Comparison of ENCODE assay signal across 24 cellular contexts in genomic region chr13:114164681-114165429, GRCh38. TPM values are rescaled to one million over a fixed set of nuclear protein-coding genes. Genes with fewer than 3 reads are reported as not detected.
DNase-seq lines count a peak whose midpoint lies in the region; ATAC-seq, FAIRE-seq and TF ChIP-seq lines count a peak whose summit lies in the region.
"Had no signal": no experiment of that assay in that cellular context is flagged by ENCODE, and none has a peak within 500 bp of the region (broad histone marks: within the 10 kb centered on the region; RNA-seq: fewer than 3 reads in every experiment).

No MANE protein-coding gene starts in this region.

- H3K27ac ChIP-seq in right atrium auricular region = no peak overlapping the region
- H3K27ac ChIP-seq: A549 had no signal

- DNase-seq in cardiac septum (ENCODE audit: low spot score) (peak; percentile 62), right atrium auricular region (ENCODE audit: low spot score) (no peak), T-helper 17 cell (no peak), urothelium cell line (ENCODE audit: low spot score) (no peak), NCI-H774 (lab: John Stamatoyannopoulos, UW) (no peak), DMS79 treated with DMSO at 0.1 percent for 48 hours (lab: John Stamatoyannopoulos, UW) (no peak)
- DNase-seq in naive thymus-derived CD8-positive, alpha-beta T cell = no peak
- DNase-seq: C1 segment of cervical spinal cord, DND-41, Kasumi-1, MM.1S, NCI-H1092, NCI-H1436 treated with DMSO at 0.1 percent for 48 hours, NCI-H2029, NCI-H2171, NCI-H69, OCI-M1, SIG-M5 had no signal

- H3K9me3 Mint-ChIP-seq in naive thymus-derived CD8-positive, alpha-beta T cell = peaks cover 0 to 61% (median 15%) of the 10 kb centered on the region in 9 donors

- POLR2A ChIA-PET in naive thymus-derived CD8-positive, alpha-beta T cell (lab: Charles Lee) = interaction anchor here (1.1 to 11.7 kb wide), 9 partner anchors 10 to 99 kb away, joined by 3 to 114 read pairs (median 8); partner anchors contain the start of genes CFAP97D2 and RASA3

- H3K27me3 ChIP-seq in right atrium auricular region = no peaks in the 10 kb centered on the region

- H3K36me3 Mint-ChIP-seq in T-helper 17 cell (ENCODE audit: low read depth) = no peaks in the 10 kb centered on the region
- H3K36me3 Mint-ChIP-seq in naive thymus-derived CD8-positive, alpha-beta T cell = peaks cover 0 to 46% (median 14%) of the 10 kb centered on the region in 3 donors

- H3K4me1 Mint-ChIP-seq in T-helper 17 cell = peaks cover 41% of the 10 kb centered on the region
- peaks cover 41 to 90% (median 81%) of the 10 kb centered on the region in 4 donors for H3K4me1 Mint-ChIP-seq in naive thymus-derived CD8-positive, alpha-beta T cell

- H3K36me3 ChIP-seq in right atrium auricular region = no peaks in the 10 kb centered on the region
- H3K36me3 ChIP-seq: HAP-1 had no signal

- peak; percentile 23 for FAIRE-seq in urothelium cell line (lab: Jason Lieb, UNC)
- FAIRE-seq: A549 had no signal

- TF ChIP-seq CTCF in right atrium auricular region (IDR thresholded peaks at IDR 0.05) = no peak

- peak overlapping the region; percentile 7 for H3K4me3 Mint-ChIP-seq in T-helper 17 cell
- H3K4me3 Mint-ChIP-seq in naive thymus-derived CD8-positive, alpha-beta T cell = peak overlapping the region in 4 of 10 donors; percentile 31 to 63 (median 45)

- peak overlapping the region; percentile 63 for H3K27ac Mint-ChIP-seq in T-helper 17 cell
- peak overlapping the region in 8 of 10 donors; percentile 61 to 86 (median 75) for H3K27ac Mint-ChIP-seq in naive thymus-derived CD8-positive, alpha-beta T cell

- H3K4me1 ChIP-seq in right atrium auricular region = peaks cover 0 to 16% of the 10 kb centered on the region in 2 donors
- H3K4me1 ChIP-seq: A549, HAP-1 had no signal

- no peaks in the 10 kb centered on the region for H3K9me3 ChIP-seq in right atrium auricular region
- no peaks in the 10 kb centered on the region for H3K9me3 ChIP-seq in T-helper 17 cell (ENCODE audit: control insufficient read depth, low read length, poor library complexity, severe bottlenecking)
- H3K9me3 ChIP-seq: A549, HAP-1 had no signal

- ATAC-seq in T-helper 17 cell (no peak), GM18873 (IDR thresholded peaks at IDR 0.05; ENCODE audit: low FRiP score, unreplicated experiment) (no peak)
- no peak for ATAC-seq in naive thymus-derived CD8-positive, alpha-beta T cell
- ATAC-seq: A549, SK-N-SH treated with all-trans-retinoic acid at 6 μM for 48 hours had no signal

- intact Hi-C loops in cardiac septum (cut with DNase I) = no loop called here

- H3K27me3 Mint-ChIP-seq in T-helper 17 cell = no peaks in the 10 kb centered on the region
- no peaks in the 10 kb centered on the region for H3K27me3 Mint-ChIP-seq in naive thymus-derived CD8-positive, alpha-beta T cell

- no peak overlapping the region for H3K4me3 ChIP-seq in right atrium auricular region
- H3K4me3 ChIP-seq: A549, HAP-1 had no signal

RNA-seq across cellular contexts. Expression of gene CFAP97D2, which starts 14.2 kb away (rescaled TPM):
- total RNA-seq in cardiac septum (not detected), right atrium auricular region (not detected), T-helper 17 cell (not detected)
- 1 to 10 TPM; 1.5 to 2.0 TPM for total RNA-seq in naive thymus-derived CD8-positive, alpha-beta T cell
- polyA plus RNA-seq in naive thymus-derived CD8-positive, alpha-beta T cell = 1 to 10 TPM; 2.6 to 4.8 (median 3.7) TPM
- total RNA-seq: G401, RPMI7951 had no signal
- polyA plus RNA-seq: A549 had no signal

RNA-seq across cellular contexts. Expression of gene RASA3, which starts 32.4 kb away (rescaled TPM):
- total RNA-seq in cardiac septum = 9.7 TPM
- total RNA-seq in right atrium auricular region = 10 to 100 TPM; 10.2 to 13.2 TPM
- 100 to 1,000 TPM; 204 to 215 TPM for total RNA-seq in T-helper 17 cell
- 100 to 1,000 TPM; 194 to 196 TPM for total RNA-seq in naive thymus-derived CD8-positive, alpha-beta T cell
- 100 to 1,000 TPM in 2 of 3 donors, 10 to 100 TPM in 1; 62.2 to 169 (median 105) TPM for polyA plus RNA-seq in naive thymus-derived CD8-positive, alpha-beta T cell

Comparison
In these comparisons a context has a peak if more than half of its experiments do, and no peak if none do; other contexts are left out.
1. RNA of gene RASA3, which starts 32.4 kb away (total RNA-seq): 204 to 215 TPM in T-helper 17 cell and 194 to 196 TPM in naive thymus-derived CD8-positive, alpha-beta T cell; 10.2 to 13.2 TPM in right atrium auricular region and 9.7 TPM in cardiac septum (single experiment); every median in the first group is over 10 times any median in the second.